In genomic region chrY:12309212-12309611, GRCh38 we compare ENCODE assay signal across 1 cellular context.
TF ChIP-seq lines count a peak whose summit lies in the region.

No MANE protein-coding gene starts in this region.

TF ChIP-seq in HepG2, 621 proteins besides CTCF, POLR2A, EP300 and RAD21 (continued from another document):
- TF ChIP-seq ZNF720 (CRISPR knock-in tag; IDR thresholded peaks at IDR 0.05): no peak
- no peak for TF ChIP-seq REL (CRISPR knock-in tag; conservative IDR thresholded peaks at IDR 0.05)
- no peak for TF ChIP-seq TEF (CRISPR knock-in tag; IDR thresholded peaks at IDR 0.05)
- TF ChIP-seq ZNF17 (CRISPR knock-in tag; IDR thresholded peaks at IDR 0.05): no peak
- TF ChIP-seq CEBPB (IDR thresholded peaks at IDR 0.05; ENCODE audit: borderline replicate concordance, low read depth, low read length): 0 out of 2 replicates have a peak, but pooled peaks have one; percentile 0
- no peak for TF ChIP-seq ZNF569 (CRISPR knock-in tag; IDR thresholded peaks at IDR 0.05; ENCODE audit: borderline replicate concordance)
- TF ChIP-seq GTF2F1 (IDR thresholded peaks at IDR 0.05; ENCODE audit: low read length): no peak
- TF ChIP-seq RNF2 (conservative IDR thresholded peaks at IDR 0.05; ENCODE audit: low read depth): no peak
- TF ChIP-seq HNF4G (IDR thresholded peaks at IDR 0.05; ENCODE audit: borderline replicate concordance, low read depth, low read length): peak; percentile 32; the same call in 1 of the 2 replicates
- TF ChIP-seq HNF4G (CRISPR knock-in tag; IDR thresholded peaks at IDR 0.05; ENCODE audit: borderline replicate concordance, low read depth): no peak
- no peak for TF ChIP-seq MLXIP (CRISPR knock-in tag; IDR thresholded peaks at IDR 0.05; ENCODE audit: borderline replicate concordance)
- no peak for TF ChIP-seq ZNF652 (CRISPR knock-in tag; IDR thresholded peaks at IDR 0.05; ENCODE audit: borderline replicate concordance, low read depth)
- TF ChIP-seq HOXA7 (CRISPR knock-in tag; IDR thresholded peaks at IDR 0.05): no peak
- TF ChIP-seq ZFP37 (CRISPR knock-in tag; IDR thresholded peaks at IDR 0.05; ENCODE audit: borderline replicate concordance): no peak
- TF ChIP-seq TGIF2 (CRISPR knock-in tag; IDR thresholded peaks at IDR 0.05): no peak
- TF ChIP-seq HNF4A (CRISPR knock-in tag; IDR thresholded peaks at IDR 0.05): peak; percentile 47
- TF ChIP-seq ZSCAN22 (CRISPR knock-in tag; IDR thresholded peaks at IDR 0.05): no peak
- TF ChIP-seq JUND (CRISPR knock-in tag; IDR thresholded peaks at IDR 0.05): no peak
- TF ChIP-seq IKZF5 (CRISPR knock-in tag; IDR thresholded peaks at IDR 0.05): no peak
- no peak for TF ChIP-seq ZNF674 (CRISPR knock-in tag; IDR thresholded peaks at IDR 0.05; ENCODE audit: low read depth)
- no peak for TF ChIP-seq CEBPZ (IDR thresholded peaks at IDR 0.05; ENCODE audit: low read length)
- no peak for TF ChIP-seq ZFP36L2 (CRISPR knock-in tag; IDR thresholded peaks at IDR 0.05)
- TF ChIP-seq SAP130 (CRISPR knock-in tag; IDR thresholded peaks at IDR 0.05; ENCODE audit: low read depth): no peak
- TF ChIP-seq CEBPG (CRISPR knock-in tag; IDR thresholded peaks at IDR 0.05): peak; percentile 47; the same call in 1 of the 2 replicates
- no peak for TF ChIP-seq HMGA1 (CRISPR knock-in tag; conservative IDR thresholded peaks at IDR 0.05)
- TF ChIP-seq STAG1 (CRISPR knock-in tag; IDR thresholded peaks at IDR 0.05): peak; percentile 47
- no peak for TF ChIP-seq KDM4B (CRISPR knock-in tag; IDR thresholded peaks at IDR 0.05)
